Comparison of ENCODE assay signal across 20 cellular contexts in genomic region chr5:116318091-116318854, GRCh38.
DNase-seq lines count a peak whose midpoint lies in the region; ATAC-seq, FAIRE-seq and TF ChIP-seq lines count a peak whose summit lies in the region.
"Had no signal": no experiment of that assay in that cellular context is flagged by ENCODE, and none has a peak within 500 bp of the region (broad histone marks: within the 10 kb centered on the region; RNA-seq: fewer than 3 reads in every experiment).

No MANE protein-coding gene starts in this region.

- peak; percentile 4 for FAIRE-seq in GM19239 (lab: Jason Lieb, UNC)
- FAIRE-seq: A549, D721Med, G401.6, GM12891 had no signal

- H3K9me3 ChIP-seq in liver (ENCODE audit: control insufficient read depth in 4 of 4, low read length in 3 of 4): no peaks in the 10 kb centered on the region
- H3K9me3 ChIP-seq: Caco-2 had no signal

- no peak overlapping the region for H3K9ac ChIP-seq in liver (ENCODE audit: low read depth in 1 of 2, low read length in 2 of 2)
- H3K9ac ChIP-seq: BLaER1 treated with 17β-estradiol and CSF1 and Interleukin-3, amounts not matched to agents 10 nM and 100 nM had no signal

- ATAC-seq in left lobe of liver (peak; percentile 72), HG02884 (IDR thresholded peaks at IDR 0.05; ENCODE audit: unreplicated experiment) (no peak)
- ATAC-seq: A549; CD8-positive, alpha-beta T cell had no signal

- peak in 1 of 2 donors; percentile 8 for TF ChIP-seq RAD21 in liver (IDR thresholded peaks at IDR 0.05)

- no peaks in the 10 kb centered on the region for H3K27me3 ChIP-seq in liver (ENCODE audit: control insufficient read depth in 4 of 4, insufficient read depth in 4 of 4, low read length in 3 of 4)
- H3K27me3 ChIP-seq: BLaER1 treated with 17β-estradiol and CSF1 and Interleukin-3, amounts not matched to agents 10 nM and 100 nM had no signal

- DNase-seq in GM19239 (ENCODE audit: insufficient read length, low spot score) (no peak), left lobe of liver (ENCODE audit: low spot score) (no peak), NCI-H748 (lab: John Stamatoyannopoulos, UW; ENCODE audit: unreplicated experiment) (no peak), hippocampal formation (lab: John Stamatoyannopoulos, UW) (no peak)
- DNase-seq: AML-193; Caco-2; Calu3; CD4-positive, alpha-beta T cell; CD8-positive, alpha-beta T cell; DMS79 treated with DMSO at 0.1 percent for 48 hours; GF-D8 had no signal

- H3K36me3 ChIP-seq in liver (ENCODE audit: control insufficient read depth in 4 of 4, insufficient read depth in 3 of 4, low read depth in 1 of 4, low read length in 3 of 4): peaks cover 0 to 4% (median 2%) of the 10 kb centered on the region in 4 donors

- H3K4me3 ChIP-seq in liver (ENCODE audit: low read depth in 1 of 3, low read length in 3 of 3): no peak overlapping the region
- H3K4me3 ChIP-seq: A549; BLaER1 treated with 17β-estradiol and CSF1 and Interleukin-3, amounts not matched to agents 10 nM and 100 nM had no signal

- no peak overlapping the region for H3K27ac ChIP-seq in liver (ENCODE audit: low read depth in 1 of 2, low read length in 2 of 2)
- H3K27ac ChIP-seq: 22Rv1; A549; BLaER1 treated with 17β-estradiol and CSF1 and Interleukin-3, amounts not matched to agents 10 nM and 100 nM; C4-2B had no signal

- peaks cover 0 to 22% (median 9%) of the 10 kb centered on the region in 4 donors for H3K4me1 ChIP-seq in liver (ENCODE audit: control insufficient read depth in 4 of 4, insufficient read depth in 4 of 4, low read length in 3 of 4)
- H3K4me1 ChIP-seq: A549, Caco-2 had no signal

- WGBS in liver: 71% methylated on average over 4 of the region's 4 CpGs

- no peak for TF ChIP-seq CTCF in liver (IDR thresholded peaks at IDR 0.05; ENCODE audit: low read depth, low read length, missing input control)

TF ChIP-seq in liver, 16 proteins besides CTCF, POLR2A, EP300 and RAD21:
- no peak for TF ChIP-seq FOXA1 (IDR thresholded peaks at IDR 0.05)
- no peak for TF ChIP-seq EGR1 (IDR thresholded peaks at IDR 0.05; ENCODE audit: low read depth in 2 of 2)
- peak; percentile 16 to 58 for TF ChIP-seq HNF4A (conservative IDR thresholded peaks at IDR 0.05)
- no peak for TF ChIP-seq YY1 (IDR thresholded peaks at IDR 0.05)
- TF ChIP-seq REST (IDR thresholded peaks at IDR 0.05): no peak
- no peak for TF ChIP-seq ZBTB33 (IDR thresholded peaks at IDR 0.05)
- TF ChIP-seq RXRA (IDR thresholded peaks at IDR 0.05): peak in 1 of 2 donors; percentile 11
- TF ChIP-seq FOXA2 (IDR thresholded peaks at IDR 0.05): peak; percentile 22
